1 cellular context compared by ENCODE assay signal in genomic region chr5:127031147-127031862, GRCh38.
TF ChIP-seq lines count a peak whose summit lies in the region.

No MANE protein-coding gene starts in this region.

TF ChIP-seq in GM23338, 12 proteins besides CTCF, POLR2A, EP300 and RAD21:
- no peak for TF ChIP-seq ZNF462 (CRISPR knock-in tag; IDR thresholded peaks at IDR 0.05)
- peak; percentile 53 for TF ChIP-seq EZH2 (IDR thresholded peaks at IDR 0.05; ENCODE audit: low read depth, unreplicated experiment)
